ENCODE assay signal across 25 cellular contexts in the genomic region with DNA sequence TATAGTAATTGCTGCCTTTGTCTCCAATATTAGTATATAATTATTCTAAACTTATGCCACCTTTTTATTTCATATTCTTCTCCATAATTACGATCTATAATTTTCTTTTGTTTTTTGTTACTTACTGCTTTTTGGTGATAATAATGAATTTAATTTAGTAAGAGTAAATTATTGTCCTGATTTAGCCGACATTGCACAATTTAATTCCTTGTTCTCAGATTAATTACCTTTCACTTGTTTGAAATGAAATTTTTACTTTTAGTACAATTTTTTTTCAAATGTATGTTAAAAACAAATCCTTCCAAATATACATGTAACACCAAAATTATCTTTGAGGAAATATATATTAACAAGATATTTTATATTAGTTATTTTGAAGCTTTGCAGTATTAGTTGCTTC.
"Had no signal": no experiment of that assay in that cellular context is flagged by ENCODE, and none has a peak within 500 bp of the region (broad histone marks: within the 10 kb centered on the region; RNA-seq: fewer than 3 reads in every experiment).

No MANE protein-coding gene starts in this region.

- H3K9ac ChIP-seq: neural progenitor cell, parathyroid adenoma had no signal

- DNase-seq: colonic mucosa; effector memory CD4-positive, alpha-beta T cell; erythroblast; esophagus squamous epithelium; foreskin melanocyte; head of caudate nucleus; kidney; mucosa of descending colon; naive B cell; stimulated activated CD4-positive, alpha-beta T cell treated with anti-CD3 and anti-CD28 coated beads, Interleukin-4, amount 100 ng/mL, for 4 hours; stimulated activated naive CD8-positive, alpha-beta T cell treated with anti-CD3 and anti-CD28 coated beads, Interleukin-15, Interleukin-2, amounts not matched to agents 100 U/mL and 50 U/mL, for 24 hours; substantia nigra; testis; upper lobe of left lung had no signal

- H3K4me1 ChIP-seq: colonic mucosa, neural progenitor cell, parathyroid adenoma, testis, upper lobe of left lung had no signal

- H3K36me3 Mint-ChIP-seq: naive B cell had no signal

- H3K9me3 Mint-ChIP-seq: dendritic cell treated with granulocyte-macrophage colony-stimulating factor and Interleukin-4, amounts not matched to agents 40 ng/mL and 50 ng/mL, for 4 days; memory B cell; naive B cell; nephron; neural progenitor cell; stimulated activated memory B cell treated with anti-CD40 and anti-IgM and Interleukin-4, amounts not matched to agents 10 μg/mL and 1 μg/mL and 100 μg/mL, for 72 hours had no signal

- FAIRE-seq: urothelium cell line had no signal

- H3K27ac ChIP-seq: colonic mucosa, esophagus squamous epithelium, neural progenitor cell, parathyroid adenoma, testis, upper lobe of left lung had no signal

- H3K27ac Mint-ChIP-seq: dendritic cell treated with granulocyte-macrophage colony-stimulating factor and Interleukin-4, amounts not matched to agents 40 ng/mL and 50 ng/mL, for 4 days; memory B cell; naive B cell; nephron; neural progenitor cell; progenitor cell of endocrine pancreas; stimulated activated memory B cell treated with anti-CD40 and anti-IgM and Interleukin-4, amounts not matched to agents 10 μg/mL and 1 μg/mL and 100 μg/mL, for 72 hours had no signal

- H3K4me1 Mint-ChIP-seq: memory B cell; naive B cell; stimulated activated memory B cell treated with anti-CD40 and anti-IgM and Interleukin-4, amounts not matched to agents 10 μg/mL and 1 μg/mL and 100 μg/mL, for 72 hours had no signal

- H3K4me3 ChIP-seq: colonic mucosa, esophagus squamous epithelium, lung, mucosa of descending colon, neural progenitor cell, testis, tibial nerve, upper lobe of left lung had no signal

- H2AFZ ChIP-seq: neural progenitor cell, parathyroid adenoma had no signal

- H3K9me3 ChIP-seq: colonic mucosa, esophagus squamous epithelium, mucosa of descending colon, testis, tibial nerve, upper lobe of left lung had no signal

- H3K4me2 ChIP-seq: neural progenitor cell had no signal

- H3K27me3 ChIP-seq: colonic mucosa, esophagus squamous epithelium, neural progenitor cell, testis, tibial nerve, upper lobe of left lung had no signal

- H3K36me3 ChIP-seq: colonic mucosa had no signal

- H3K27me3 Mint-ChIP-seq: dendritic cell treated with granulocyte-macrophage colony-stimulating factor and Interleukin-4, amounts not matched to agents 40 ng/mL and 50 ng/mL, for 4 days; memory B cell; naive B cell; progenitor cell of endocrine pancreas; stimulated activated memory B cell treated with anti-CD40 and anti-IgM and Interleukin-4, amounts not matched to agents 10 μg/mL and 1 μg/mL and 100 μg/mL, for 72 hours had no signal

- H3K4me3 Mint-ChIP-seq: dendritic cell treated with granulocyte-macrophage colony-stimulating factor and Interleukin-4, amounts not matched to agents 40 ng/mL and 50 ng/mL, for 4 days; memory B cell; nephron; neural progenitor cell; stimulated activated memory B cell treated with anti-CD40 and anti-IgM and Interleukin-4, amounts not matched to agents 10 μg/mL and 1 μg/mL and 100 μg/mL, for 72 hours had no signal

- ATAC-seq: left lobe of liver; mucosa of descending colon; stimulated activated memory B cell treated with anti-CD40 and anti-IgM and Interleukin-4, amounts not matched to agents 10 μg/mL and 1 μg/mL and 100 μg/mL, for 72 hours; stimulated activated naive CD8-positive, alpha-beta T cell treated with anti-CD3 and anti-CD28 coated beads, Interleukin-15, Interleukin-2, amounts not matched to agents 100 U/mL and 50 U/mL, for 24 hours had no signal
